ENCODE assay signal across 9 cellular contexts in genomic region chr12:30795410-30795659, GRCh38.
A peak's percentile ranks its signal among the peaks of the same experiment; 100 is the strongest.
DNase-seq lines count a peak whose midpoint lies in the region; ATAC-seq and TF ChIP-seq lines count a peak whose summit lies in the region.
"Had no signal": no experiment of that assay in that cellular context is flagged by ENCODE, and none has a peak within 500 bp of the region (broad histone marks: within the 10 kb centered on the region; RNA-seq: fewer than 3 reads in every experiment).

No MANE protein-coding gene starts in this region.

- no peak for ATAC-seq in GM18520 (IDR thresholded peaks at IDR 0.05; ENCODE audit: unreplicated experiment)
- no peak for ATAC-seq in HG02759 (IDR thresholded peaks at IDR 0.05; ENCODE audit: unreplicated experiment)

- H3K4me3 ChIP-seq in WI38 (ENCODE audit: low read depth, low read length) (peak overlapping the region; percentile 61), foreskin fibroblast (ENCODE audit: low read depth in 1 of 2, low read length in 2 of 2) (peak overlapping the region; percentile 68 to 73), skeletal muscle cell (ENCODE audit: low read depth, low read length) (peak overlapping the region; percentile 62)

- TF ChIP-seq CTCF in WI38 (IDR thresholded peaks at IDR 0.05; ENCODE audit: low read depth, low read length) (no peak), foreskin fibroblast (IDR thresholded peaks at IDR 0.05; ENCODE audit: low read depth, low read length) (no peak)

- DNase-seq in HCEC 1CT (peak; percentile 67), foreskin fibroblast (no peak), skeletal muscle cell (ENCODE audit: low read depth) (no peak), DMS53 (lab: John Stamatoyannopoulos, UW) (no peak)
- no peak for DNase-seq in stimulated activated naive CD4-positive, alpha-beta T cell treated with Interleukin-2 at 50 U/mL for 16 hours (lab: John Stamatoyannopoulos, UW)
- DNase-seq: SJCRH30 had no signal
